In the genomic region with DNA sequence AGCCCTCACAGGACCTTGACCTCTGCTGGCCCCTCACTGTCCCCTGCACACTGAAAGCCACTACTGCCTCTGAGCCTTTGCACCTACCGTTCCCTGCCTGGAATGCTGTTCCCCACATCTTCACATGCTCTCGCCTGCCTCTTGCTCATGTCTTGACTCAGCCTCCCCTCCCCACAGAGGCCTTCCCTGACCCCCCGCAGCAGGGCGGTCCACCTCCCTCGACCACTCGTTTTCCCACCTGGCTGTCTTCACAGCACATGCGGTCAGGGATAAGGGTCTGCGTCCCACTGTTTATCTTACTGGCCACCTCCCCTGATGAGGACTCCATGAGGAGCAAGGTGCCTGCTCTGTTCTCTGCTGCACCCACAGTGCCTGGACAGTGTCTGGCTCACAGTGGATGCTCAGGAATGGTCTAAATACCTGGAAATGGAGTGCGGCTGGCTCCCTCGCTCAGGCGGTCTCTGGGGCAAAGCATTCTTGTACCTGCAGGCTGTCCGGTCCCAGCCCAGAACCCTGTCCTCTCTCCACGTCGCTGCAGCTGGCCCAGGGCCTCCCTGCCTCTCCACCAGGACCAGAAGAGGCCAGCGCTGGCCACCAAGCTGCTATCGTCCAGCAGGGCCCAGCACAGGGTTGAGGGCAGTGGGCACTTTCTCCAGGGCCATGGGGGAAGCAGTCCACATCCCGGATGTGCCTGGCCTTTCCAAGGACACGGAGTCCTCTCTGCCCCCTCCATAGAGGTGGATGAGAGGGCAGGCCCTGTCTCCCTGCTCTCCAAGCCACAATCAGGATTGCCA, we compare ENCODE assay signal across 1 cellular context.
A peak's percentile ranks its signal among the peaks of the same experiment; 100 is the strongest.
TF ChIP-seq lines count a peak whose summit lies in the region.

No MANE protein-coding gene starts in this region.

TF ChIP-seq in HepG2, 621 proteins besides CTCF, POLR2A, EP300 and RAD21:
- TF ChIP-seq, protein P1, sequence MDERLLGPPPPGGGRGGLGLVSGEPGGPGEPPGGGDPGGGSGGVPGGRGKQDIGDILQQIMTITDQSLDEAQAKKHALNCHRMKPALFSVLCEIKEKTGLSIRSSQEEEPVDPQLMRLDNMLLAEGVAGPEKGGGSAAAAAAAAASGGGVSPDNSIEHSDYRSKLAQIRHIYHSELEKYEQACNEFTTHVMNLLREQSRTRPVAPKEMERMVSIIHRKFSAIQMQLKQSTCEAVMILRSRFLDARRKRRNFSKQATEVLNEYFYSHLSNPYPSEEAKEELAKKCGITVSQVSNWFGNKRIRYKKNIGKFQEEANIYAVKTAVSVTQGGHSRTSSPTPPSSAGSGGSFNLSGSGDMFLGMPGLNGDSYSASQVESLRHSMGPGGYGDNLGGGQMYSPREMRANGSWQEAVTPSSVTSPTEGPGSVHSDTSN (CRISPR knock-in tag; IDR thresholded peaks at IDR 0.05), result no peak
- no peak for TF ChIP-seq CHD4 (IDR thresholded peaks at IDR 0.05; ENCODE audit: borderline replicate concordance, low read length)
- peak; percentile 73 for TF ChIP-seq ZMYM3 (CRISPR knock-in tag; IDR thresholded peaks at IDR 0.05)
- TF ChIP-seq GMEB2 (CRISPR knock-in tag; IDR thresholded peaks at IDR 0.05; ENCODE audit: low read depth), result no peak
- TF ChIP-seq KLF15 (CRISPR knock-in tag; IDR thresholded peaks at IDR 0.05; ENCODE audit: borderline replicate concordance), result no peak
- TF ChIP-seq PITX1 (CRISPR knock-in tag; IDR thresholded peaks at IDR 0.05), result no peak
- no peak for TF ChIP-seq HNF4A (CRISPR knock-in tag; IDR thresholded peaks at IDR 0.05)
- no peak for TF ChIP-seq ETS1 (CRISPR knock-in tag; IDR thresholded peaks at IDR 0.05)
- TF ChIP-seq YEATS4 (CRISPR knock-in tag; IDR thresholded peaks at IDR 0.05; ENCODE audit: borderline replicate concordance), result no peak
- TF ChIP-seq KDM1A (CRISPR knock-in tag; IDR thresholded peaks at IDR 0.05), result peak; percentile 60; the same call in 1 of the 2 replicates
- TF ChIP-seq ARHGAP35 (CRISPR knock-in tag; IDR thresholded peaks at IDR 0.05; ENCODE audit: borderline replicate concordance), result no peak
TF ChIP-seq in HepG2: peak in this region for 2.
